19 cellular contexts compared by ENCODE assay signal in the genomic region with DNA sequence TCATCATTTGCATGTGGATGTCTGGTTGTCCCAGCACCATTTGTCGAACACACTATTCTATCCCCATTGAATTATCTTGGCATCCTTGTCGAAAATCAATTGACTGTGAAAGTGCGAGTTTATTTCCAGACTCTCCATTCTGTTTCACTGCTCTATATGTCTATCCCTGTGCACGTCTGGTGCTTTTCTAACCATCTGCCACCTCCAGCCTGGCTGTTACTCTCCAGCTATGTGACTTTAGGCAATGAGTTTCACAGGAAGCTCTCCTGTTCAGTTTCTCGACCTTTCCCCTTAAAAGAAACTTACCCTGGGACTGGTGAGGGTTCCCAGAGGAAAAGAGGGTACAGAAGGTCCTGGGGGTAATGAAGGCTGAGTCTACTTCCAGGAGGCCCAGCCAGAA.
"Had no signal": no experiment of that assay in that cellular context is flagged by ENCODE, and none has a peak within 500 bp of the region (broad histone marks: within the 10 kb centered on the region; RNA-seq: fewer than 3 reads in every experiment).

No MANE protein-coding gene starts in this region.

- H3K4me1 Mint-ChIP-seq: memory B cell, mesothelial cell of epicardium, natural killer cell, neural crest cell had no signal

- H3K9me3 Mint-ChIP-seq: dendritic cell treated with granulocyte-macrophage colony-stimulating factor and Interleukin-4, amounts not matched to agents 40 ng/mL and 50 ng/mL, for 4 days; effector memory CD8-positive, alpha-beta T cell; natural killer cell; type B pancreatic cell had no signal

- H3K9me3 ChIP-seq: esophagus muscularis mucosa, gastrocnemius medialis, lower lobe of right lung, spleen, suprapubic skin, thyroid gland had no signal

- H3K27ac Mint-ChIP-seq: dendritic cell treated with granulocyte-macrophage colony-stimulating factor and Interleukin-4, amounts not matched to agents 40 ng/mL and 50 ng/mL, for 4 days; effector memory CD8-positive, alpha-beta T cell; memory B cell; mesothelial cell of epicardium; natural killer cell; type B pancreatic cell had no signal

- H3K4me3 ChIP-seq: esophagus muscularis mucosa, gastrocnemius medialis, left ventricle myocardium inferior, lower lobe of right lung, spleen, suprapubic skin, thyroid gland had no signal

- DNase-seq: effector memory CD8-positive, alpha-beta T cell; gastrocnemius medialis; kidney; left cardiac atrium; left ventricle myocardium inferior; lower lobe of right lung; natural killer cell; spleen; stimulated activated naive CD4-positive, alpha-beta T cell treated with Interleukin-2 at 50 U/mL for 16 hours; thyroid gland had no signal

- H3K27ac ChIP-seq: epithelial cell of prostate, esophagus muscularis mucosa, gastrocnemius medialis, left ventricle myocardium inferior, lower lobe of right lung, spleen, suprapubic skin, thyroid gland had no signal

- H3K36me3 ChIP-seq: esophagus muscularis mucosa, gastrocnemius medialis, left ventricle myocardium inferior, lower lobe of right lung, spleen, suprapubic skin, thyroid gland had no signal

- H3K4me3 Mint-ChIP-seq: dendritic cell treated with granulocyte-macrophage colony-stimulating factor and Interleukin-4, amounts not matched to agents 40 ng/mL and 50 ng/mL, for 4 days; effector memory CD8-positive, alpha-beta T cell; memory B cell; mesothelial cell of epicardium; natural killer cell; neural crest cell; type B pancreatic cell had no signal

- H3K36me3 Mint-ChIP-seq: memory B cell, mesothelial cell of epicardium, natural killer cell, type B pancreatic cell had no signal

- ATAC-seq: effector memory CD8-positive, alpha-beta T cell; gastrocnemius medialis; left cardiac atrium; lower lobe of right lung; natural killer cell; sciatic nerve had no signal

- H3K27me3 ChIP-seq: thyroid gland had no signal
